37 cellular contexts compared by ENCODE assay signal in genomic region chr10:120474956-120475355, GRCh38. TPM values are rescaled to one million over a fixed set of nuclear protein-coding genes. Genes with fewer than 3 reads are reported as not detected.
"Had no signal": no experiment of that assay in that cellular context is flagged by ENCODE, and none has a peak within 500 bp of the region (broad histone marks: within the 10 kb centered on the region; RNA-seq: fewer than 3 reads in every experiment).

No MANE protein-coding gene starts in this region.

- H3K27me3 ChIP-seq: brain microvascular endothelial cell, Peyer's patch, SJSA1 had no signal

- H3K27ac ChIP-seq: brain microvascular endothelial cell, Peyer's patch, SJSA1 had no signal

- H3K4me1 ChIP-seq: Peyer's patch had no signal

- DNase-seq: activated CD4-positive, alpha-beta T cell treated with anti-CD3 and anti-CD28 coated beads, Interleukin-2, amount 10 ng/mL, durations not matched to agents 24 days and 14 days; activated CD4-positive, alpha-beta T cell treated with anti-CD3 and anti-CD28 coated beads, Interleukin-2, amount 50 U/mL, for 4 hours; activated CD8-positive, alpha-beta T cell treated with anti-CD3 and anti-CD28 coated beads for 36 hours; activated effector memory CD4-positive, alpha-beta T cell treated with anti-CD3 and anti-CD28 coated beads, Interleukin-2, amount 50 U/mL, for 16 hours; activated naive CD4-positive, alpha-beta T cell; activated naive CD4-positive, alpha-beta T cell treated with anti-CD3 and anti-CD28 coated beads, Interleukin-2, amount 50 U/mL, for 16 hours; activated naive CD8-positive, alpha-beta T cell treated with anti-CD3 and anti-CD28 coated beads for 36 hours; activated T-cell treated with anti-CD3 and anti-CD28 coated beads, Interleukin-2, amount 50 U/mL, for 1 hour; activated T-cell treated with anti-CD3 and anti-CD28 coated beads, Interleukin-2, amount 50 U/mL, for 72 hours; amniotic stem cell; aorta; brain microvascular endothelial cell; central memory CD4-positive, alpha-beta T cell; Kasumi-1; KG1; MM.1S; MV-4-11; NCI-H1092; NCI-H1436 treated with DMSO at 0.1 percent for 48 hours; NCI-H1694 treated with DMSO at 0.1 percent for 48 hours; NCI-H2029; NCI-H2107; NCI-H446; NCI-H510A treated with DMSO at 0.1 percent for 48 hours; NCI-H526 treated with DMSO at 0.1 percent for 48 hours; NCI-H774; NK-92 treated with Interleukin-12 subunit alpha and Interleukin-12 subunit beta, amount 100 ng/mL, for 24 hours; PC-3; Peyer's patch; RPMI8226; SHP77 treated with DMSO at 0.1 percent for 48 hours; T1000 had no signal

- H3K9me3 ChIP-seq: Peyer's patch had no signal

- ATAC-seq: activated CD8-positive, alpha-beta T cell treated with anti-CD3 and anti-CD28 coated beads for 36 hours; activated T-cell treated with anti-CD3 and anti-CD28 coated beads, Interleukin-2, amount 50 U/mL, for 72 hours; activated T-helper 17 cell treated with anti-CD3 and anti-CD28 coated beads, Interleukin-2, amount 50 U/mL, for 72 hours; PC-3 had no signal

- H3K36me3 ChIP-seq: brain microvascular endothelial cell, Peyer's patch, SJSA1 had no signal

- H3K4me3 ChIP-seq: Peyer's patch, SJSA1 had no signal

RNA-seq across cellular contexts. Expression of gene PLPP4, which starts 17.9 kb away (rescaled TPM):
- total RNA-seq: activated CD4-positive, alpha-beta T cell treated with anti-CD3 and anti-CD28 coated beads, Interleukin-2, amount 10 ng/mL, durations not matched to agents 24 days and 14 days; activated CD8-positive, alpha-beta memory T cell treated with anti-CD3 and anti-CD28 coated beads for 36 hours; activated CD8-positive, alpha-beta T cell treated with anti-CD3 and anti-CD28 coated beads for 36 hours; activated naive CD8-positive, alpha-beta T cell treated with anti-CD3 and anti-CD28 coated beads for 36 hours; activated T-cell treated with anti-CD3 and anti-CD28 coated beads, Interleukin-2, amount 50 U/mL, for 72 hours; activated T-helper 17 cell treated with anti-CD3 and anti-CD28 coated beads, Interleukin-2, amount 50 U/mL, for 72 hours; aorta; T-helper 1 cell treated with Interleukin-12 subunit alpha and Interleukin-12 subunit beta and Interleukin-4 antibody, amounts not matched to agents 30 ng/mL and 1 ng/mL, for 36 hours; T-helper 2 cell treated with Interferon-gamma antibody and Interleukin-4, amounts not matched to agents 100 ng/mL and 5 ng/mL, for 36 hours had no signal
- polyA plus RNA-seq: aorta had no signal
